16 cellular contexts compared by ENCODE assay signal in genomic region chrX:153412746-153413720, GRCh38. TPM values are rescaled to one million over a fixed set of nuclear protein-coding genes. Genes with fewer than 3 reads are reported as not detected.
DNase-seq lines count a peak whose midpoint lies in the region; ATAC-seq and TF ChIP-seq lines count a peak whose summit lies in the region.
"Had no signal": no experiment of that assay in that cellular context is flagged by ENCODE, and none has a peak within 500 bp of the region (broad histone marks: within the 10 kb centered on the region; RNA-seq: fewer than 3 reads in every experiment).

No MANE protein-coding gene starts in this region.

- POLR2A ChIA-PET in CD8-positive, alpha-beta T cell (lab: Charles Lee): no interaction called here

- WGBS in testis, 2 donors: 39 to 62% methylated on average over 3 to 21 of the region's 23 CpGs

- no peaks in the 10 kb centered on the region for H3K36me3 ChIP-seq in CD8-positive, alpha-beta T cell (ENCODE audit: insufficient read depth, low read length)
- H3K36me3 ChIP-seq in WERI-Rb-1 (no peaks in the 10 kb centered on the region), kidney epithelial cell (ENCODE audit: control insufficient read depth, insufficient read depth, low read length) (no peaks in the 10 kb centered on the region), testis (ENCODE audit: low read depth, missing control alignments) (no peaks in the 10 kb centered on the region)
- H3K36me3 ChIP-seq: SJSA1 had no signal

- H3K36me3 Mint-ChIP-seq in CD8-positive, alpha-beta T cell: no peaks in the 10 kb centered on the region
- H3K36me3 Mint-ChIP-seq: CD4-positive, alpha-beta memory T cell had no signal

- no peaks in the 10 kb centered on the region for H3K27me3 ChIP-seq in CD8-positive, alpha-beta T cell (ENCODE audit: insufficient read depth, low read length)
- H3K27me3 ChIP-seq in WERI-Rb-1 (ENCODE audit: insufficient read depth, low read depth, severe bottlenecking) (peaks cover 50% of the 10 kb centered on the region), kidney epithelial cell (ENCODE audit: control insufficient read depth, insufficient read depth, low read length) (peaks cover 7% of the 10 kb centered on the region), testis (no peaks in the 10 kb centered on the region)

- intact Hi-C loops in CD8-positive, alpha-beta T cell (cut with DNase I, micrococcal nuclease): no loop called here
- intact Hi-C loops in testis (cut with DNase I; ENCODE audit: low total_unique reads): no loop called here

- peaks cover 12% of the 10 kb centered on the region for H3K4me1 Mint-ChIP-seq in CD8-positive, alpha-beta T cell (ENCODE audit: low read depth)

- no peaks in the 10 kb centered on the region for H3K9me3 ChIP-seq in CD8-positive, alpha-beta T cell (ENCODE audit: low read length)
- H3K9me3 ChIP-seq in WERI-Rb-1 (ENCODE audit: severe bottlenecking) (no peaks in the 10 kb centered on the region), testis (no peaks in the 10 kb centered on the region)
- H3K9me3 ChIP-seq: mucosa of descending colon, SJSA1 had no signal

- DNase-seq in A172 (ENCODE audit: low spot score) (peak; percentile 20), WERI-Rb-1 (no peak), kidney epithelial cell (ENCODE audit: low read depth) (no peak), testis (no peak), activated T-cell treated with anti-CD3 and anti-CD28 coated beads for 4 hours (no peak), COLO829 (ENCODE audit: low spot score) (no peak), NCI-H2196 (lab: John Stamatoyannopoulos, UW; ENCODE audit: unreplicated experiment) (no peak)
- DNase-seq in CD8-positive, alpha-beta T cell: no peak
- DNase-seq: activated B cell treated with CpG ODN at 0.5 μM for 24 hours; activated T-cell treated with anti-CD3 and anti-CD28 coated beads, Interleukin-2, amount 50 U/mL, for 48 hours; CD4-positive, alpha-beta memory T cell; erythroblast; mucosa of descending colon; stimulated activated CD4-positive, alpha-beta T cell treated with anti-CD3 and anti-CD28 coated beads, Interleukin-4, amount 100 ng/mL, for 4 hours; stimulated activated naive CD8-positive, alpha-beta T cell treated with anti-CD3 and anti-CD28 coated beads, Interleukin-15, amount 100 ng/mL, for 72 hours had no signal

- peak overlapping the region; percentile 75 for H3K4me3 Mint-ChIP-seq in CD8-positive, alpha-beta T cell

- TF ChIP-seq CTCF in CD8-positive, alpha-beta T cell (IDR thresholded peaks at IDR 0.05): no peak
- TF ChIP-seq CTCF in WERI-Rb-1 (IDR thresholded peaks at IDR 0.05; ENCODE audit: low read depth, low read length) (0 out of 2 replicates have a peak, but pooled peaks have one; percentile 20), kidney epithelial cell (IDR thresholded peaks at IDR 0.05; ENCODE audit: insufficient read depth, low read length, poor library complexity, severe bottlenecking) (peak; percentile 17), testis (IDR thresholded peaks at IDR 0.05) (no peak)

- CTCF ChIA-PET in CD8-positive, alpha-beta T cell (lab: Charles Lee): no interaction called here

- H3K4me1 ChIP-seq in CD8-positive, alpha-beta T cell (ENCODE audit: insufficient read depth, low read length): peaks cover 3% of the 10 kb centered on the region
- H3K4me1 ChIP-seq in testis: no peaks in the 10 kb centered on the region
- H3K4me1 ChIP-seq: SJSA1 had no signal

- no peaks in the 10 kb centered on the region for H3K27me3 Mint-ChIP-seq in CD8-positive, alpha-beta T cell (ENCODE audit: low read depth)
- H3K27me3 Mint-ChIP-seq: activated B cell treated with CpG ODN at 0.5 μM for 24 hours had no signal

- no peak overlapping the region for H3K4me3 ChIP-seq in CD8-positive, alpha-beta T cell (ENCODE audit: low read depth, low read length)
- H3K4me3 ChIP-seq in WERI-Rb-1 (ENCODE audit: low read depth, low read length) (no peak overlapping the region), kidney epithelial cell (ENCODE audit: low read depth, low read length) (no peak overlapping the region), testis (no peak overlapping the region)
- H3K4me3 ChIP-seq: mucosa of descending colon, SJSA1 had no signal

- H3K9me3 Mint-ChIP-seq in CD8-positive, alpha-beta T cell: no peaks in the 10 kb centered on the region
- H3K9me3 Mint-ChIP-seq: activated B cell treated with CpG ODN at 0.5 μM for 24 hours; stimulated activated naive CD8-positive, alpha-beta T cell treated with anti-CD3 and anti-CD28 coated beads, Interleukin-15, amount 100 ng/mL, for 72 hours had no signal

- TF ChIP-seq POLR2A in testis (IDR thresholded peaks at IDR 0.05): no peak

- no peak overlapping the region for H3K27ac ChIP-seq in CD8-positive, alpha-beta T cell (ENCODE audit: low read depth, low read length)
- H3K27ac ChIP-seq in WERI-Rb-1 (no peak overlapping the region), testis (no peak overlapping the region)
- H3K27ac ChIP-seq: SJSA1 had no signal

- no peak for ATAC-seq in CD8-positive, alpha-beta T cell
- ATAC-seq: mucosa of descending colon had no signal

- H3K27ac Mint-ChIP-seq in CD8-positive, alpha-beta T cell: no peak overlapping the region
- H3K27ac Mint-ChIP-seq: activated B cell treated with CpG ODN at 0.5 μM for 24 hours had no signal

RNA-seq across cellular contexts. Expression of gene ZFP92, which starts 1.8 kb away (rescaled TPM):
- total RNA-seq in A172 (2014; rRNA removed; shearing (Covaris generic)): 1.9 and 2.0 TPM in 2 replicates
- under 1 TPM; 0.19 to 0.24 TPM for total RNA-seq in CD8-positive, alpha-beta T cell
- total RNA-seq in kidney epithelial cell (1.8 and 1.9 TPM in 2 replicates), testis (1 to 10 TPM; 2.2 to 3.4 TPM)
- polyA plus RNA-seq in testis (ENCODE audit: insufficient read depth, low read depth, low replicate concordance): 2.1 TPM
- total RNA-seq: SJSA1 had no signal

RNA-seq across cellular contexts. Expression of gene PNMA6E, which starts 11.9 kb away (rescaled TPM):
- not detected in 2 replicates for total RNA-seq in A172 (2014; rRNA removed; shearing (Covaris generic))
- not detected for total RNA-seq in CD8-positive, alpha-beta T cell
- total RNA-seq in kidney epithelial cell (not detected in 2 replicates), testis (10 to 100 TPM in 1 of 2 donors, 1 to 10 TPM in 1; 9.7 to 24.2 TPM)
- polyA plus RNA-seq in testis (ENCODE audit: insufficient read depth, low read depth, low replicate concordance): 13.3 TPM
- total RNA-seq: activated B cell treated with CpG ODN at 0.5 μM for 24 hours; CD4-positive, alpha-beta memory T cell; mucosa of descending colon; SJSA1 had no signal
- polyA plus RNA-seq: CD4-positive, alpha-beta memory T cell had no signal

RNA-seq across cellular contexts. Expression of gene TREX2, which starts 32.8 kb away (rescaled TPM):
- total RNA-seq in A172 (2014; rRNA removed; shearing (Covaris generic)): 0.62 and 9.5 TPM in 2 replicates
- total RNA-seq in CD8-positive, alpha-beta T cell: 1 to 10 TPM; 1.4 to 1.7 TPM
- 1.1 TPM in 1 of 2 replicates, not detected in the other for total RNA-seq in kidney epithelial cell
- 1 to 10 TPM; 4.0 to 7.5 TPM for total RNA-seq in testis
- polyA plus RNA-seq in testis (ENCODE audit: insufficient read depth, low read depth, low replicate concordance): 0.51 TPM

RNA-seq across cellular contexts. Expression of gene HAUS7, which starts 57.3 kb away (rescaled TPM):
- total RNA-seq in A172 (2014; rRNA removed; shearing (Covaris generic)): 55.7 and 62.6 TPM in 2 replicates
- total RNA-seq in CD8-positive, alpha-beta T cell: 10 to 100 TPM; 20.5 to 20.6 TPM
- total RNA-seq in kidney epithelial cell: 19.9 and 25.8 TPM in 2 replicates
- 10 to 100 TPM; 34.0 to 35.2 TPM for total RNA-seq in testis
- 18.0 TPM for polyA plus RNA-seq in testis (ENCODE audit: insufficient read depth, low read depth, low replicate concordance)

Comparison
In these comparisons a context has a peak if more than half of its experiments do, and no peak if none do; other contexts are left out.
1. CTCF ChIP-seq: peak in WERI-Rb-1 (single experiment) and kidney epithelial cell (single experiment); none in CD8-positive, alpha-beta T cell (single experiment) and testis (0 of 3).
2. RNA of gene PNMA6E, which starts 11.9 kb away (total RNA-seq): 9.7 to 24.2 TPM in testis; not detected in A172, not detected in CD8-positive, alpha-beta T cell and not detected in kidney epithelial cell; every median in the first group is over 10 times any median in the second.